Comparison of ENCODE assay signal across 11 cellular contexts in genomic region chr3:11513817-11514135, GRCh38.
DNase-seq lines count a peak whose midpoint lies in the region; ATAC-seq, FAIRE-seq and TF ChIP-seq lines count a peak whose summit lies in the region.
"Had no signal": no experiment of that assay in that cellular context is flagged by ENCODE, and none has a peak within 500 bp of the region (broad histone marks: within the 10 kb centered on the region; RNA-seq: fewer than 3 reads in every experiment).

No MANE protein-coding gene starts in this region.

- H3K4me3 ChIP-seq in Panc1 (ENCODE audit: low read depth in 2 of 2, low read length in 2 of 2) (no peak overlapping the region), endothelial cell of umbilical vein (replicated peaks in 1 of 3; ENCODE audit: insufficient read depth in 1 of 3, low read depth in 1 of 3, low read length in 3 of 3) (no peak overlapping the region), mesodermal cell (ENCODE audit: extremely low read depth, insufficient read depth, low read length, poor library complexity, severe bottlenecking) (no peak overlapping the region)
- H3K4me3 ChIP-seq: GM12878, K562 had no signal

- H2AFZ ChIP-seq in endothelial cell of umbilical vein (ENCODE audit: low read depth, low read length), result no peak overlapping the region

- H3K27ac ChIP-seq in Panc1 (ENCODE audit: low read length), result peak overlapping the region; percentile 51; the same call in 1 of the 2 replicates
- peak overlapping the region; percentile 91 for H3K27ac ChIP-seq in endothelial cell of umbilical vein (ENCODE audit: insufficient read depth, low read depth, low read length)
- H3K27ac ChIP-seq in mesodermal cell (ENCODE audit: low read depth, low read length, severe bottlenecking), result peak overlapping the region; percentile 88
- peak overlapping the region; percentile 27 for H3K27ac ChIP-seq in temporal lobe (ENCODE audit: low read depth, low read length)

- DNase-seq in Panc1 (ENCODE audit: low read depth, low spot score) (no peak), endothelial cell of umbilical vein (ENCODE audit: low read depth, low spot score) (no peak), NCI-H524 treated with DMSO at 0.1 percent for 48 hours (lab: John Stamatoyannopoulos, UW) (no peak), SKM-1 (lab: John Stamatoyannopoulos, UW; ENCODE audit: unreplicated experiment) (no peak), mucosa of gallbladder (ENCODE audit: low spot score) (no peak), GM12891 (ENCODE audit: insufficient read length, low spot score) (no peak)
- DNase-seq: activated T-cell treated with anti-CD3 and anti-CD28 coated beads, Interleukin-2, amount 50 U/mL, for 48 hours had no signal

- dilution Hi-C loops in endothelial cell of umbilical vein (cut with MboI; ENCODE audit: extremely low pct_ligation_motif_present, low sequenced_read_pairs), result no loop called here

- TF ChIP-seq CTCF in Panc1 (IDR thresholded peaks at IDR 0.05) (no peak), endothelial cell of umbilical vein (IDR thresholded peaks at IDR 0.05; ENCODE audit: extremely low read depth in 1 of 2, insufficient read depth in 1 of 2, low read depth in 1 of 2, low read length in 2 of 2) (no peak)

- in situ Hi-C loops in Panc1 (cut with HindIII; ENCODE audit: low pct_unique_long_range_greater_than_20kb, low sequenced_read_pairs), result no loop called here

- 87 to 100% methylated on average over 2 to 3 of the region's 3 CpGs for WGBS in mesodermal cell (ENCODE audit: insufficient coverage in 2 of 2), 2 experiments

- H3K4me1 ChIP-seq in Panc1 (ENCODE audit: control insufficient read depth, insufficient read depth, low read length) (peaks cover 23% of the 10 kb centered on the region), endothelial cell of umbilical vein (ENCODE audit: control insufficient read depth, extremely low read depth, insufficient read depth, low read length) (peaks cover 33% of the 10 kb centered on the region), mesodermal cell (ENCODE audit: control insufficient read depth, insufficient read depth, low read length, poor library complexity, severe bottlenecking) (peaks cover 44% of the 10 kb centered on the region)

- no peak for ATAC-seq in Panc1
- ATAC-seq: GM12878 had no signal

- H3K9me3 ChIP-seq in Panc1 (ENCODE audit: control insufficient read depth, insufficient read depth, low read depth, low read length) (no peaks in the 10 kb centered on the region), endothelial cell of umbilical vein (replicated peaks; ENCODE audit: control insufficient read depth, insufficient read depth, low read length) (no peaks in the 10 kb centered on the region), mesodermal cell (ENCODE audit: control insufficient read depth, low read length) (no peaks in the 10 kb centered on the region)

- H3K4me2 ChIP-seq in endothelial cell of umbilical vein (ENCODE audit: insufficient read depth, low read length), result peak overlapping the region; percentile 50

- H3K27me3 ChIP-seq in Panc1 (ENCODE audit: control insufficient read depth, insufficient read depth, low read length) (no peaks in the 10 kb centered on the region), endothelial cell of umbilical vein (ENCODE audit: control insufficient read depth in 2 of 2, insufficient read depth in 2 of 2, low read length in 2 of 2) (no peaks in the 10 kb centered on the region)

- H3K36me3 ChIP-seq in Panc1 (ENCODE audit: control insufficient read depth, insufficient read depth, low read length), result no peaks in the 10 kb centered on the region
- H3K36me3 ChIP-seq in endothelial cell of umbilical vein (ENCODE audit: control insufficient read depth in 2 of 2, extremely low read depth in 1 of 2, insufficient read depth in 2 of 2, low read length in 2 of 2), result no peaks in the 10 kb centered on the region
- H3K36me3 ChIP-seq in mesodermal cell (ENCODE audit: control insufficient read depth, insufficient read depth, low read length), result peaks cover 5% of the 10 kb centered on the region

- BruUV-seq in Panc1 (replicated peaks; lab: Mats Ljungman, UMichigan), result no TSS peak
- BruUV-seq in endothelial cell of umbilical vein (replicated peaks; lab: Mats Ljungman, UMichigan), result TSS peak; percentile 59

- no peaks in the 10 kb centered on the region for H3K9me1 ChIP-seq in endothelial cell of umbilical vein (replicated peaks; ENCODE audit: control insufficient read depth, extremely low read depth, insufficient read depth, low read length)

- CTCF ChIA-PET in Panc1 (lab: Charles Lee) (no interaction called here), endothelial cell of umbilical vein (lab: Charles Lee) (interaction anchor here (0.6 to 1.6 kb wide), 10 partner anchors 13 to 291 kb away, joined by 3 to 6 read pairs (median 4); no protein-coding TSS in a partner anchor)

- TF ChIP-seq POLR2A in endothelial cell of umbilical vein (IDR thresholded peaks at IDR 0.05; ENCODE audit: low read depth, low read length), result no peak
- TF ChIP-seq POLR2A in GM12891 (IDR thresholded peaks at IDR 0.05; ENCODE audit: low read depth, low read length), result no peak

- H3K79me2 ChIP-seq in endothelial cell of umbilical vein (ENCODE audit: control insufficient read depth, insufficient read depth, low read length), result no peaks in the 10 kb centered on the region

- intact Hi-C loops in Panc1 (cut with micrococcal nuclease; ENCODE audit: unreplicated experiment) (no loop called here), endothelial cell of umbilical vein (cut with micrococcal nuclease) (loop anchor here (1.0 to 2.0 kb wide), 7 partner anchors 17 to 133 kb away; no protein-coding TSS in a partner anchor)

- H4K20me1 ChIP-seq in endothelial cell of umbilical vein (replicated peaks; ENCODE audit: control insufficient read depth, extremely low read depth, insufficient read depth, low read length), result no peaks in the 10 kb centered on the region

- peak overlapping the region; percentile 61 for H3K9ac ChIP-seq in endothelial cell of umbilical vein (replicated peaks; ENCODE audit: extremely low read depth, insufficient read depth, low read length)

- FAIRE-seq in endothelial cell of umbilical vein (lab: Jason Lieb, UNC) (no peak), GM12891 (lab: Jason Lieb, UNC) (no peak)
- FAIRE-seq: GM12878, K562 had no signal

- POLR2A ChIA-PET in Panc1 (lab: Charles Lee), result no interaction called here
- POLR2A ChIA-PET in endothelial cell of umbilical vein (lab: Charles Lee), result interaction anchor here (0.9 kb wide), 1 partner anchor 125 kb away, joined by 3 read pairs; no protein-coding TSS in a partner anchor

TF ChIP-seq in endothelial cell of umbilical vein, 7 proteins besides CTCF, POLR2A, EP300 and RAD21:
- TF ChIP-seq GATA2 (IDR thresholded peaks at IDR 0.05; ENCODE audit: insufficient read depth, insufficient read length, low read depth, low read length) (no peak), POLR2AphosphoS5 (IDR thresholded peaks at IDR 0.05; ENCODE audit: insufficient read depth, low read depth, low read length) (no peak), JUN (IDR thresholded peaks at IDR 0.05; ENCODE audit: borderline replicate concordance, insufficient read depth, insufficient read length, low read depth) (no peak), MAX (IDR thresholded peaks at IDR 0.05; ENCODE audit: insufficient read depth, insufficient read length) (no peak), EZH2 (IDR thresholded peaks at IDR 0.05; ENCODE audit: borderline replicate concordance, low read depth, low read length, severe bottlenecking) (no peak), FOS (IDR thresholded peaks at IDR 0.05; ENCODE audit: borderline replicate concordance, insufficient read depth, low read length) (no peak), MYC (IDR thresholded peaks at IDR 0.05; ENCODE audit: low read depth, low read length) (no peak)

TF ChIP-seq in GM12891, 5 proteins besides CTCF, POLR2A, EP300 and RAD21:
- no peak for TF ChIP-seq TAF1 (IDR thresholded peaks at IDR 0.05; ENCODE audit: low read depth, low read length)
- no peak for TF ChIP-seq SPI1 (IDR thresholded peaks at IDR 0.05; ENCODE audit: low read depth, low read length)
- no peak for TF ChIP-seq POU2F2 (IDR thresholded peaks at IDR 0.05; ENCODE audit: low read depth, low read length)
- TF ChIP-seq PAX5 (IDR thresholded peaks at IDR 0.05; ENCODE audit: insufficient read depth, low read length, severe bottlenecking), result no peak
- no peak for TF ChIP-seq POLR2AphosphoS5 (IDR thresholded peaks at IDR 0.05; ENCODE audit: low read depth, low read length)

Comparison
In these comparisons a context has a peak if more than half of its experiments do, and no peak if none do; other contexts are left out.
1. H3K27ac ChIP-seq: peak in every context shown above with its lines; median percentile 91 in endothelial cell of umbilical vein; 88 in mesodermal cell; 51 in Panc1; 27 in temporal lobe.